ENCODE assay signal across 16 cellular contexts in the genomic region with DNA sequence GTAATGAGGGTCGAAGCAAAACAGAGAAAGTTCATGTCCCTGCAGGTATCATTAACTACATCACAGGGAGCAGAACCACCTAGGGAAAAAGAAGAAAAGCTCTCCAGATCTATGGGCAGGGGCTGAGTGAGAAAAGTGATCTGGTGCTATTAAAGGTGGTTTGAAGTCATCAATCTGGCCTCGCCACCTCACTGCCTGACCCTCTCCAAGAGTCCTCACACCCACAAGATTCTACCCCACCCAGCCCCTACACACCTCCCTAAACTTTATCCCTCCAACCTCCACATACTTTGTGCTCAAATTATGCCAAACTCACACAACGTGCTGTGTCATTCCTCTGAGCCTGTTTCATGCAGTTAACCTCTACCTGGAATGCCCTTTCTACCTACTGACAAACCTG. TPM values are rescaled to one million over a fixed set of nuclear protein-coding genes. Genes with fewer than 3 reads are reported as not detected.
DNase-seq lines count a peak whose midpoint lies in the region; ATAC-seq, FAIRE-seq and TF ChIP-seq lines count a peak whose summit lies in the region.
"Had no signal": no experiment of that assay in that cellular context is flagged by ENCODE, and none has a peak within 500 bp of the region (broad histone marks: within the 10 kb centered on the region; RNA-seq: fewer than 3 reads in every experiment).

No MANE protein-coding gene starts in this region.

- peaks cover 0 to 58% (median 41%) of the 10 kb centered on the region in 11 experiments; a peak in 18 of 22 replicates for H4K20me1 ChIP-seq in BLaER1 treated with 17β-estradiol and CSF1 and Interleukin-3, amounts not matched to agents 10 nM and 100 nM
- no peaks in the 10 kb centered on the region for H4K20me1 ChIP-seq in PC-3 (ENCODE audit: low read length)
- peaks cover 3% of the 10 kb centered on the region for H4K20me1 ChIP-seq in neural progenitor cell (ENCODE audit: low read depth)

- H3K36me3 Mint-ChIP-seq in glutamatergic neuron (ENCODE audit: unreplicated experiment), result no peaks in the 10 kb centered on the region
- no peaks in the 10 kb centered on the region for H3K36me3 Mint-ChIP-seq in neural progenitor cell

- H2AFZ ChIP-seq in PC-3 (ENCODE audit: low read length) (no peak overlapping the region), neural progenitor cell (replicated peaks) (no peak overlapping the region)

- H3K9ac ChIP-seq in BLaER1 treated with 17β-estradiol and CSF1 and Interleukin-3, amounts not matched to agents 10 nM and 100 nM, result peak overlapping the region in 9 of 11 experiments; percentile 8 to 94 (median 91); a peak in 14 of 22 replicates
- H3K9ac ChIP-seq in PC-3 (ENCODE audit: low read length) (no peak overlapping the region), neural progenitor cell (no peak overlapping the region)

- TF ChIP-seq CTCF in PC-3 (conservative IDR thresholded peaks at IDR 0.05; ENCODE audit: low read depth, low read length) (no peak), glutamatergic neuron (IDR thresholded peaks at IDR 0.05; ENCODE audit: partially characterized antibody, unreplicated experiment) (no peak), neural progenitor cell (IDR thresholded peaks at IDR 0.05) (no peak), D721Med (IDR thresholded peaks at IDR 0.05; ENCODE audit: insufficient read depth, missing control alignments) (no peak)

- peaks cover 12% of the 10 kb centered on the region for H3K27me3 Mint-ChIP-seq in glutamatergic neuron (ENCODE audit: unreplicated experiment)
- H3K27me3 Mint-ChIP-seq in neural progenitor cell (ENCODE audit: insufficient read depth, low read depth), result peaks cover 48% of the 10 kb centered on the region

- peaks cover 0 to 7% (median 0%) of the 10 kb centered on the region in 11 experiments; a peak in 2 of 22 replicates for H3K27me3 ChIP-seq in BLaER1 treated with 17β-estradiol and CSF1 and Interleukin-3, amounts not matched to agents 10 nM and 100 nM
- H3K27me3 ChIP-seq in PC-3 (ENCODE audit: low read length) (peaks cover 43% of the 10 kb centered on the region), neural progenitor cell (peaks cover 68% of the 10 kb centered on the region)

- H3K9me3 Mint-ChIP-seq in glutamatergic neuron (ENCODE audit: unreplicated experiment) (peaks cover 6% of the 10 kb centered on the region), neural progenitor cell (no peaks in the 10 kb centered on the region)
- H3K9me3 Mint-ChIP-seq: CD4-positive, alpha-beta T cell had no signal

- FAIRE-seq in D721Med (lab: Jason Lieb, UNC), result no peak

- H3K4me3 ChIP-seq in BLaER1 treated with 17β-estradiol and CSF1 and Interleukin-3, amounts not matched to agents 10 nM and 100 nM, result peak overlapping the region; percentile 83 to 95 (median 90); a peak in 17 of 20 replicates
- H3K4me3 ChIP-seq in PC-3 (ENCODE audit: low read length), result no peak overlapping the region
- H3K4me3 ChIP-seq in neural progenitor cell, result no peak overlapping the region

- no peak for ATAC-seq in PC-3
- no peak for ATAC-seq in esophagus mucosa
- no peak for ATAC-seq in HG03139 (IDR thresholded peaks at IDR 0.05; ENCODE audit: unreplicated experiment)
- ATAC-seq: Right ventricle myocardium inferior, SK-N-SH treated with all-trans-retinoic acid at 6 μM for 48 hours had no signal

- no peaks in the 10 kb centered on the region for H3K9me3 ChIP-seq in BLaER1 treated with 17β-estradiol and CSF1 and Interleukin-3, amounts not matched to agents 10 nM and 100 nM (replicated peaks in 1 of 11)
- no peaks in the 10 kb centered on the region for H3K9me3 ChIP-seq in PC-3 (ENCODE audit: low read length)
- H3K9me3 ChIP-seq in neural progenitor cell (ENCODE audit: low read depth), result no peaks in the 10 kb centered on the region

- H3F3A ChIP-seq in PC-3 (ENCODE audit: low read length, unreplicated experiment), result no peaks in the 10 kb centered on the region
- peaks cover 15% of the 10 kb centered on the region for H3F3A ChIP-seq in neural progenitor cell (ENCODE audit: low read depth)

- intact Hi-C loops in PC-3 (cut with micrococcal nuclease), result no loop called here

- H3K27ac ChIP-seq in BLaER1 treated with 17β-estradiol and CSF1 and Interleukin-3, amounts not matched to agents 10 nM and 100 nM, result peak overlapping the region in 8 of 11 experiments; percentile 85 to 93 (median 90); a peak in 13 of 22 replicates
- H3K27ac ChIP-seq in PC-3 (ENCODE audit: low read length) (no peak overlapping the region), neural progenitor cell (no peak overlapping the region)

- POLR2A ChIA-PET in PC-3 (lab: Charles Lee; ENCODE audit: unreplicated experiment), result no interaction called here

- peaks cover 43 to 86% (median 77%) of the 10 kb centered on the region in 10 experiments for H3K4me1 ChIP-seq in BLaER1 treated with 17β-estradiol and CSF1 and Interleukin-3, amounts not matched to agents 10 nM and 100 nM
- H3K4me1 ChIP-seq in PC-3 (ENCODE audit: insufficient read depth, low read length) (peaks cover 13% of the 10 kb centered on the region), neural progenitor cell (peaks cover 19% of the 10 kb centered on the region)

- peaks cover 19% of the 10 kb centered on the region for H3K4me1 Mint-ChIP-seq in glutamatergic neuron (ENCODE audit: low read depth, unreplicated experiment)
- H3K4me1 Mint-ChIP-seq in neural progenitor cell, result peaks cover 11% of the 10 kb centered on the region

- peaks cover 22% of the 10 kb centered on the region for H3K79me2 ChIP-seq in PC-3 (ENCODE audit: low read length)
- no peaks in the 10 kb centered on the region for H3K79me2 ChIP-seq in neural progenitor cell (ENCODE audit: low read depth)

- peak overlapping the region; percentile 76 to 97 (median 89) for H3K4me2 ChIP-seq in BLaER1 treated with 17β-estradiol and CSF1 and Interleukin-3, amounts not matched to agents 10 nM and 100 nM
- H3K4me2 ChIP-seq in PC-3 (ENCODE audit: low read length), result 0 out of 2 replicates have a peak overlapping the region, but pooled peaks have one; percentile 11
- H3K4me2 ChIP-seq in neural progenitor cell, result no peak overlapping the region

- no peak overlapping the region for H3K27ac Mint-ChIP-seq in glutamatergic neuron (ENCODE audit: unreplicated experiment)
- H3K27ac Mint-ChIP-seq in neural progenitor cell, result no peak overlapping the region
- H3K27ac Mint-ChIP-seq: CD4-positive, alpha-beta T cell had no signal

- no TSS peak for BruUV-seq in PC-3 (replicated peaks; lab: Mats Ljungman, UMichigan)

- peak; percentile 18 for DNase-seq in PC-3
- DNase-seq in glutamatergic neuron, result no peak
- DNase-seq in neural progenitor cell (ENCODE audit: low spot score), result no peak
- no peak for DNase-seq in D721Med (ENCODE audit: insufficient read length, low spot score)
- DNase-seq in foreskin melanocyte, result no peak
- DNase-seq: CD4-positive, alpha-beta T cell; GF-D8; H7; NCI-H187 treated with DMSO at 0.1 percent for 48 hours; NCI-H2171; NCI-H510A treated with DMSO at 0.1 percent for 48 hours had no signal

- CTCF ChIA-PET in PC-3 (lab: Charles Lee), result no interaction called here

- H3K4me3 Mint-ChIP-seq in glutamatergic neuron (ENCODE audit: unreplicated experiment) (peak overlapping the region; percentile 81), neural progenitor cell (peak overlapping the region; percentile 82)

- H3K9me2 ChIP-seq in PC-3 (replicated peaks; ENCODE audit: low read length), result no peaks in the 10 kb centered on the region

- peaks cover 0 to 35% (median 8%) of the 10 kb centered on the region in 11 experiments; a peak in 10 of 22 replicates for H3K36me3 ChIP-seq in BLaER1 treated with 17β-estradiol and CSF1 and Interleukin-3, amounts not matched to agents 10 nM and 100 nM
- H3K36me3 ChIP-seq in PC-3 (ENCODE audit: low read depth, low read length), result no peaks in the 10 kb centered on the region
- H3K36me3 ChIP-seq in neural progenitor cell, result no peaks in the 10 kb centered on the region

RNA-seq across cellular contexts. Expression of a gene that starts 2.2 kb away (rescaled TPM):
- total RNA-seq in PC-3 (2014; rRNA removed) (10.2 and 12.7 TPM in 2 replicates), glutamatergic neuron (ENCODE audit: unreplicated experiment) (14.4 TPM), neural progenitor cell (ENCODE audit: low replicate concordance) (6.0 and 6.4 TPM in 2 replicates), esophagus mucosa (26.7 TPM)
- total RNA-seq: CD4-positive, alpha-beta T cell had no signal

Comparison
In these comparisons a context has a peak if more than half of its experiments do, and no peak if none do; other contexts are left out.
1. H3K27ac ChIP-seq: peak in BLaER1 treated with 17β-estradiol and CSF1 and Interleukin-3, amounts not matched to agents 10 nM and 100 nM (8 of 11); none in PC-3 (single experiment) and neural progenitor cell (single experiment).
2. H3K4me3 ChIP-seq: peak in BLaER1 treated with 17β-estradiol and CSF1 and Interleukin-3, amounts not matched to agents 10 nM and 100 nM (10 of 10); none in PC-3 (single experiment) and neural progenitor cell (single experiment).
3. H3K9ac ChIP-seq: peak in BLaER1 treated with 17β-estradiol and CSF1 and Interleukin-3, amounts not matched to agents 10 nM and 100 nM (9 of 11); none in PC-3 (single experiment) and neural progenitor cell (single experiment).